23 cellular contexts compared by ENCODE assay signal in genomic region chr3:180409883-180410282, GRCh38.
"Had no signal": no experiment of that assay in that cellular context is flagged by ENCODE, and none has a peak within 500 bp of the region (broad histone marks: within the 10 kb centered on the region; RNA-seq: fewer than 3 reads in every experiment).

No MANE protein-coding gene starts in this region.

- H3K27ac ChIP-seq: brain microvascular endothelial cell, colonic mucosa, lower lobe of right lung, sigmoid colon, thoracic aorta, upper lobe of left lung had no signal

- H3K36me3 ChIP-seq: brain microvascular endothelial cell, colonic mucosa, lower lobe of right lung, sigmoid colon, thoracic aorta, upper lobe of left lung had no signal

- H3K4me1 Mint-ChIP-seq: central memory CD8-positive, alpha-beta T cell; mesothelial cell of epicardium; nephron progenitor cell; stimulated activated effector memory CD8-positive, alpha-beta T cell treated with anti-CD3 and anti-CD28 coated beads, Interleukin-12 subunit alpha, Interleukin-12 subunit beta, amount 100 ng/mL, for 72 hours had no signal

- H3K4me3 Mint-ChIP-seq: activated CD8-positive, alpha-beta T cell treated with anti-CD3 and anti-CD28 coated beads for 36 hours; activated T-cell treated with anti-CD3 and anti-CD28 coated beads, Interleukin-2, amount 50 U/mL, for 24 hours; central memory CD8-positive, alpha-beta T cell; mesothelial cell of epicardium; nephron progenitor cell; stimulated activated effector memory CD8-positive, alpha-beta T cell treated with anti-CD3 and anti-CD28 coated beads, Interleukin-12 subunit alpha, Interleukin-12 subunit beta, amount 100 ng/mL, for 72 hours had no signal

- ATAC-seq: activated CD8-positive, alpha-beta T cell treated with anti-CD3 and anti-CD28 coated beads for 36 hours; lower lobe of right lung had no signal

- H3K4me3 ChIP-seq: colonic mucosa, lower lobe of right lung, sigmoid colon, thoracic aorta, upper lobe of left lung had no signal

- H3K27me3 Mint-ChIP-seq: activated CD8-positive, alpha-beta T cell treated with anti-CD3 and anti-CD28 coated beads for 36 hours; activated T-cell treated with anti-CD3 and anti-CD28 coated beads, Interleukin-2, amount 50 U/mL, for 24 hours; central memory CD8-positive, alpha-beta T cell had no signal

- H3K4me1 ChIP-seq: colonic mucosa, lower lobe of right lung, sigmoid colon, upper lobe of left lung had no signal

- H3K9me3 ChIP-seq: colonic mucosa, lower lobe of right lung, sigmoid colon, thoracic aorta, upper lobe of left lung had no signal

- H3K9me3 Mint-ChIP-seq: activated CD8-positive, alpha-beta T cell treated with anti-CD3 and anti-CD28 coated beads for 36 hours; activated T-cell treated with anti-CD3 and anti-CD28 coated beads, Interleukin-2, amount 50 U/mL, for 24 hours; activated T-helper 2 cell treated with anti-CD3 and anti-CD28 coated beads, Interferon-gamma antibody, Interleukin-2, Interleukin-4, amounts not matched to agents 10 μg/mL and 5 μg/mL and 100 μg/mL, durations not matched to agents 14 hours and 24 hours and 36 hours; mesothelial cell of epicardium; nephron progenitor cell; stimulated activated effector memory CD8-positive, alpha-beta T cell treated with anti-CD3 and anti-CD28 coated beads, Interleukin-12 subunit alpha, Interleukin-12 subunit beta, amount 100 ng/mL, for 72 hours had no signal

- H3K36me3 Mint-ChIP-seq: mesothelial cell of epicardium; stimulated activated effector memory CD8-positive, alpha-beta T cell treated with anti-CD3 and anti-CD28 coated beads, Interleukin-12 subunit alpha, Interleukin-12 subunit beta, amount 100 ng/mL, for 72 hours had no signal

- H3K27ac Mint-ChIP-seq: activated CD8-positive, alpha-beta T cell treated with anti-CD3 and anti-CD28 coated beads for 36 hours; activated T-cell treated with anti-CD3 and anti-CD28 coated beads, Interleukin-2, amount 50 U/mL, for 24 hours; activated T-helper 2 cell treated with anti-CD3 and anti-CD28 coated beads, Interferon-gamma antibody, Interleukin-2, Interleukin-4, amounts not matched to agents 10 μg/mL and 5 μg/mL and 100 μg/mL, durations not matched to agents 14 hours and 24 hours and 36 hours; mesothelial cell of epicardium; nephron progenitor cell; stimulated activated effector memory CD8-positive, alpha-beta T cell treated with anti-CD3 and anti-CD28 coated beads, Interleukin-12 subunit alpha, Interleukin-12 subunit beta, amount 100 ng/mL, for 72 hours had no signal

- DNase-seq: activated CD4-positive, alpha-beta T cell treated with anti-CD3 and anti-CD28 coated beads for 48 hours; activated CD4-positive, CD25-positive, alpha-beta regulatory T cell; activated CD8-positive, alpha-beta T cell treated with anti-CD3 and anti-CD28 coated beads for 36 hours; activated naive CD4-positive, alpha-beta T cell treated with Interleukin-2 at 50 U/mL for 16 hours; activated T-cell treated with anti-CD3 and anti-CD28 coated beads, Interleukin-2, amount 50 U/mL, for 24 hours; anterior cingulate cortex; brain microvascular endothelial cell; colonic mucosa; erythroblast; foreskin melanocyte; lower lobe of right lung; nephron progenitor cell; nucleus accumbens; posterior cingulate gyrus; sigmoid colon; stimulated activated CD4-positive, alpha-beta T cell treated with anti-CD3 and anti-CD28 coated beads, Interleukin-4, amount 100 ng/mL, for 24 hours; T1000; upper lobe of left lung had no signal

- H3K27me3 ChIP-seq: brain microvascular endothelial cell, colonic mucosa, sigmoid colon, upper lobe of left lung had no signal
